19 cellular contexts compared by ENCODE assay signal in genomic region chr6:53588816-53589509, GRCh38.
"Had no signal": no experiment of that assay in that cellular context is flagged by ENCODE, and none has a peak within 500 bp of the region (broad histone marks: within the 10 kb centered on the region; RNA-seq: fewer than 3 reads in every experiment).

No MANE protein-coding gene starts in this region.

- H3K36me3 Mint-ChIP-seq: activated CD8-positive, alpha-beta memory T cell treated with anti-CD3 and anti-CD28 coated beads, Interleukin-2, amount 10 ng/mL, durations not matched to agents 7 days and 5 days; immature natural killer cell had no signal

- H3K27me3 ChIP-seq: gastrocnemius medialis, heart right ventricle, suprapubic skin, transverse colon had no signal

- H3K9me3 Mint-ChIP-seq: activated B cell treated with CpG ODN at 0.5 μM for 24 hours; activated CD4-positive, alpha-beta memory T cell treated with anti-CD3 and anti-CD28 coated beads, Interleukin-2, amount 10 ng/mL, durations not matched to agents 7 days and 5 days; activated naive CD4-positive, alpha-beta T cell treated with anti-CD3 and anti-CD28 coated beads for 36 hours; activated T-cell treated with anti-CD3 and anti-CD28 coated beads, Interleukin-2, amount 50 U/mL, for 24 hours; immature natural killer cell; stimulated activated naive CD8-positive, alpha-beta T cell treated with anti-CD3 and anti-CD28 coated beads, Interleukin-15, Interleukin-2, amounts not matched to agents 100 ng/mL and 50 ng/mL, for 24 hours had no signal

- H3K4me3 Mint-ChIP-seq: activated B cell treated with CpG ODN at 0.5 μM for 24 hours; activated CD4-positive, alpha-beta memory T cell treated with anti-CD3 and anti-CD28 coated beads, Interleukin-2, amount 10 ng/mL, durations not matched to agents 7 days and 5 days; activated CD8-positive, alpha-beta memory T cell treated with anti-CD3 and anti-CD28 coated beads, Interleukin-2, amount 10 ng/mL, durations not matched to agents 7 days and 5 days; activated naive CD4-positive, alpha-beta T cell treated with anti-CD3 and anti-CD28 coated beads for 36 hours; activated T-cell treated with anti-CD3 and anti-CD28 coated beads, Interleukin-2, amount 50 U/mL, for 24 hours; immature natural killer cell; nephron; stimulated activated naive CD8-positive, alpha-beta T cell treated with anti-CD3 and anti-CD28 coated beads, Interleukin-15, Interleukin-2, amounts not matched to agents 100 ng/mL and 50 ng/mL, for 24 hours had no signal

- H3K9me3 ChIP-seq: gastrocnemius medialis, heart right ventricle, lower lobe of right lung, suprapubic skin, transverse colon had no signal

- H3K27me3 Mint-ChIP-seq: activated B cell treated with CpG ODN at 0.5 μM for 24 hours; activated CD4-positive, alpha-beta memory T cell treated with anti-CD3 and anti-CD28 coated beads, Interleukin-2, amount 10 ng/mL, durations not matched to agents 7 days and 5 days had no signal

- ATAC-seq: activated CD8-positive, alpha-beta memory T cell treated with anti-CD3 and anti-CD28 coated beads, Interleukin-2, amount 10 ng/mL, durations not matched to agents 7 days and 5 days; esophagus mucosa; gastrocnemius medialis; heart right ventricle; left cardiac atrium; lower lobe of right lung had no signal

- H3K27ac ChIP-seq: gastrocnemius medialis, heart right ventricle, lower lobe of right lung, suprapubic skin, transverse colon had no signal

- H3K36me3 ChIP-seq: gastrocnemius medialis, heart right ventricle, lower lobe of right lung, suprapubic skin, transverse colon had no signal

- H3K4me1 ChIP-seq: gastrocnemius medialis had no signal

- DNase-seq: activated B cell treated with CpG ODN at 0.5 μM for 24 hours; activated CD4-positive, alpha-beta memory T cell treated with anti-CD3 and anti-CD28 coated beads, Interleukin-2, amount 10 ng/mL, durations not matched to agents 7 days and 5 days; activated CD4-positive, alpha-beta T cell treated with anti-CD3 and anti-CD28 coated beads for 4 hours; activated CD8-positive, alpha-beta memory T cell treated with anti-CD3 and anti-CD28 coated beads, Interleukin-2, amount 10 ng/mL, durations not matched to agents 7 days and 5 days; activated naive CD4-positive, alpha-beta T cell treated with anti-CD3 and anti-CD28 coated beads for 36 hours; activated T-cell treated with anti-CD3 and anti-CD28 coated beads, Interleukin-2, amount 50 U/mL, for 24 hours; cerebellar nuclear complex; effector CD8-positive, alpha-beta T cell; gastrocnemius medialis; heart right ventricle; immature natural killer cell; left cardiac atrium; lower lobe of right lung; stimulated activated CD4-positive, alpha-beta T cell treated with anti-CD3 and anti-CD28 coated beads, Interleukin-2, amount 100 ng/mL, for 24 hours; transverse colon had no signal

- H3K4me1 Mint-ChIP-seq: activated CD8-positive, alpha-beta memory T cell treated with anti-CD3 and anti-CD28 coated beads, Interleukin-2, amount 10 ng/mL, durations not matched to agents 7 days and 5 days; immature natural killer cell had no signal

- H3K4me3 ChIP-seq: gastrocnemius medialis, heart right ventricle, lower lobe of right lung, suprapubic skin, transverse colon had no signal

- H3K27ac Mint-ChIP-seq: activated B cell treated with CpG ODN at 0.5 μM for 24 hours; activated CD4-positive, alpha-beta memory T cell treated with anti-CD3 and anti-CD28 coated beads, Interleukin-2, amount 10 ng/mL, durations not matched to agents 7 days and 5 days; activated CD8-positive, alpha-beta memory T cell treated with anti-CD3 and anti-CD28 coated beads, Interleukin-2, amount 10 ng/mL, durations not matched to agents 7 days and 5 days; activated naive CD4-positive, alpha-beta T cell treated with anti-CD3 and anti-CD28 coated beads for 36 hours; activated T-cell treated with anti-CD3 and anti-CD28 coated beads, Interleukin-2, amount 50 U/mL, for 24 hours; immature natural killer cell; nephron; stimulated activated naive CD8-positive, alpha-beta T cell treated with anti-CD3 and anti-CD28 coated beads, Interleukin-15, Interleukin-2, amounts not matched to agents 100 ng/mL and 50 ng/mL, for 24 hours had no signal
